In genomic region chr5:140690941-140691924, GRCh38 we compare ENCODE assay signal across 8 cellular contexts. TPM values are rescaled to one million over a fixed set of nuclear protein-coding genes. Genes with fewer than 3 reads are reported as not detected.
DNase-seq lines count a peak whose midpoint lies in the region; ATAC-seq lines count a peak whose summit lies in the region.

Gene HARS1, minus strand, starts transcription at chr5:140691370. Its CDS starts 66 bp downstream, at chr5:140691304.
Gene HARS2, plus strand, starts transcription at chr5:140691455. Its CDS starts 194 bp downstream, at chr5:140691649.

- peak within 1 kb of the TSS; percentile 89 for H3K4me3 ChIP-seq in CD8-positive, alpha-beta memory T cell (ENCODE audit: low read length)

- DNase-seq in CD8-positive, alpha-beta memory T cell: peak; percentile 72 to 87 (median 77)
- DNase-seq in HS-27A (ENCODE audit: low read depth) (peak; percentile 74), NOMO-1 (lab: John Stamatoyannopoulos, UW; ENCODE audit: unreplicated experiment in 2 of 2) (peak; percentile 85 to 92), medulla oblongata (ENCODE audit: extremely low spot score) (peak; percentile 94)
- DNase-seq in activated CD8-positive, alpha-beta memory T cell treated with anti-CD3 and anti-CD28 coated beads for 4 hours (ENCODE audit: low read depth in 2 of 2): peak; percentile 60 to 70
- DNase-seq in effector memory CD8-positive, alpha-beta T cell: peak; percentile 73 to 75 (median 74)
- peak; percentile 72 for DNase-seq in stimulated activated CD8-positive, alpha-beta memory T cell treated with anti-CD3 and anti-CD28 coated beads, Interleukin-12 subunit alpha, Interleukin-12 subunit beta, amount 100 ng/mL, for 1 hour (ENCODE audit: low read depth)

- H3K27ac ChIP-seq in CD8-positive, alpha-beta memory T cell (ENCODE audit: low read depth, low read length): peak within 1 kb of the TSS; percentile 79

- no peaks in the 10 kb centered on the region for H3K27me3 ChIP-seq in CD8-positive, alpha-beta memory T cell (ENCODE audit: insufficient read depth, low read length, poor library complexity, severe bottlenecking)

- H3K9me3 ChIP-seq in CD8-positive, alpha-beta memory T cell (ENCODE audit: low read length): no peaks in the 10 kb centered on the region

- peaks cover 37 to 56% (median 52%) of the 10 kb centered on the region in 3 donors for H3K4me1 Mint-ChIP-seq in CD8-positive, alpha-beta memory T cell
- H3K4me1 Mint-ChIP-seq in effector memory CD8-positive, alpha-beta T cell (ENCODE audit: low read depth in 2 of 2): peaks cover 25 to 26% of the 10 kb centered on the region in 2 donors

- CTCF ChIA-PET in CD8-positive, alpha-beta memory T cell (lab: Charles Lee): interaction anchor here (0.9 to 1.6 kb wide), 9 partner anchors 9 to 318 kb away, joined by 3 to 5 read pairs (median 3); partner anchors contain the start of genes EIF4EBP3, IK, NDUFA2 and ZMAT2

- H3K9me3 Mint-ChIP-seq in CD8-positive, alpha-beta memory T cell: no peaks in the 10 kb centered on the region
- no peaks in the 10 kb centered on the region for H3K9me3 Mint-ChIP-seq in effector memory CD8-positive, alpha-beta T cell

- peaks cover 5 to 67% (median 11%) of the 10 kb centered on the region in 3 donors for H3K36me3 Mint-ChIP-seq in CD8-positive, alpha-beta memory T cell
- peaks cover 34% of the 10 kb centered on the region for H3K36me3 Mint-ChIP-seq in effector memory CD8-positive, alpha-beta T cell (ENCODE audit: insufficient read depth)

- peak within 1 kb of the TSS; percentile 89 to 100 (median 98) for H3K27ac Mint-ChIP-seq in CD8-positive, alpha-beta memory T cell
- H3K27ac Mint-ChIP-seq in effector memory CD8-positive, alpha-beta T cell: peak within 1 kb of the TSS; percentile 98 to 99

- ATAC-seq in GM19467 (IDR thresholded peaks at IDR 0.05; ENCODE audit: unreplicated experiment): peak; percentile 97
- ATAC-seq in effector memory CD8-positive, alpha-beta T cell (replicated peaks): peak; percentile 96

- POLR2A ChIA-PET in CD8-positive, alpha-beta memory T cell (lab: Charles Lee): interaction anchor here (0.6 to 1.7 kb wide), 7 partner anchors 9 to 290 kb away, joined by 3 to 8 read pairs (median 5); partner anchors contain the start of genes ANKHD1, IK, NDUFA2 and ZMAT2

- H3K4me3 Mint-ChIP-seq in CD8-positive, alpha-beta memory T cell: peak within 1 kb of the TSS; percentile 94 to 100 (median 99)
- H3K4me3 Mint-ChIP-seq in effector memory CD8-positive, alpha-beta T cell: peak within 1 kb of the TSS; percentile 99

- peaks cover 24% of the 10 kb centered on the region for H3K36me3 ChIP-seq in CD8-positive, alpha-beta memory T cell (ENCODE audit: insufficient read depth, low read length)

- H3K27me3 Mint-ChIP-seq in CD8-positive, alpha-beta memory T cell: no peaks in the 10 kb centered on the region
- H3K27me3 Mint-ChIP-seq in effector memory CD8-positive, alpha-beta T cell: no peaks in the 10 kb centered on the region

- H3K4me1 ChIP-seq in CD8-positive, alpha-beta memory T cell (ENCODE audit: insufficient read depth, low read length): peaks cover 30% of the 10 kb centered on the region

RNA-seq across cellular contexts. Expression of gene HARS1, which starts in this region (rescaled TPM):
- 100 to 1,000 TPM in 1 of 2 experiments, 10 to 100 TPM in 1; 97.4 to 104 TPM for total RNA-seq in CD8-positive, alpha-beta memory T cell
- polyA plus RNA-seq in CD8-positive, alpha-beta memory T cell: 63.6 TPM

RNA-seq across cellular contexts. Expression of gene HARS2, which starts in this region (rescaled TPM):
- total RNA-seq in CD8-positive, alpha-beta memory T cell: 10 to 100 TPM; 26.4 to 29.4 TPM
- polyA plus RNA-seq in CD8-positive, alpha-beta memory T cell: 21.0 TPM

Comparison
In these comparisons a context has a peak if more than half of its experiments do, and no peak if none do; other contexts are left out.
1. Peak in every context shown above with its lines: DNase-seq, ATAC-seq, H3K4me3 ChIP-seq and H3K27ac ChIP-seq.